Comparison of ENCODE assay signal across 7 cellular contexts in the genomic region with DNA sequence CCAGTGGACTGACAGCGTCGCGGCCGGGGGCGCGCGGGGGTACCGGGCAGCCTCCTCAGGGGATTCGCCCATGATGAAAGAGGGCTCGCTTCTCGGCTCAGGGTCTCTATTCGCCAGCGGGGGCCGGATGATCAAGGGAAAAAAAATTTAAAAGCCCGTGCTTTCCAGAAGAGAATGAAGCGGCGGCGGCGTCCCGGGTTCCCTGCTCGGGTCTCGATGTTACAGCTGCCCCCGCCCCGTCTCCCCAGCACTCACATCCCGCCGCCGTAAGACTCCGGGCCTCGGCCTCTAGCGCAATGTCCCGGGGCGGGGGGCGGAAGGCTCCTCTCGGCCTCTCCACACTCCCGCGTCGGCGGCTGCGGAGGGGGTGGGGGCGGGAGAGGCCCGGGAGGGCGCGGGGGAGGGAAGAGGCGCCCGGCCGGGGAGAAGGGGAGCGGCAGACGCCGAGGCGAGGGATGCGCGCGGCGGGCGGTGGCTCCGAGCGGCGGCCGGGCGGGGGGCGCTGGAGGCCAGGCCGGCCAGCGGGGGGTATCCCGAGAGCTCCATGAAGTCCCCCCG. TPM values are rescaled to one million over a fixed set of nuclear protein-coding genes. Genes with fewer than 3 reads are reported as not detected.
DNase-seq lines count a peak whose midpoint lies in the region; ATAC-seq and TF ChIP-seq lines count a peak whose summit lies in the region.

No MANE protein-coding gene starts in this region.

- H3K14ac ChIP-seq in IMR-90 (replicated peaks; ENCODE audit: low read depth, low read length), result no peak overlapping the region

- no peak overlapping the region for H3K4ac ChIP-seq in IMR-90 (ENCODE audit: low read depth, low read length)

- TF ChIP-seq POLR2A in IMR-90 (IDR thresholded peaks at IDR 0.05; ENCODE audit: low read depth, low read length), result no peak

- H2BK20ac ChIP-seq in IMR-90 (ENCODE audit: low read depth, low read length), result no peak overlapping the region

- no peak overlapping the region for H2BK15ac ChIP-seq in IMR-90 (ENCODE audit: low read depth, low read length)

- intact Hi-C loops in IMR-90 (cut with micrococcal nuclease), result loop anchor here (1.0 kb wide), 1 partner anchor 28 kb away; no protein-coding TSS in a partner anchor

- peaks cover 8% of the 10 kb centered on the region for H3K4me1 Mint-ChIP-seq in activated naive CD4-positive, alpha-beta T cell treated with anti-CD3 and anti-CD28 coated beads, Interleukin-2, amount 50 U/mL, for 24 hours

- no peak overlapping the region for H2BK5ac ChIP-seq in IMR-90 (ENCODE audit: low read depth, low read length, poor library complexity, severe bottlenecking)

- H3K23ac ChIP-seq in IMR-90 (ENCODE audit: low read depth, low read length), result no peak overlapping the region

- no peak overlapping the region for H3K56ac ChIP-seq in IMR-90 (ENCODE audit: extremely low read depth, insufficient read depth, low read length)

- no peaks in the 10 kb centered on the region for H3K9me1 ChIP-seq in IMR-90 (ENCODE audit: insufficient read depth, low read length)

- H2AFZ ChIP-seq in IMR-90 (replicated peaks; ENCODE audit: low read length, poor library complexity), result peak overlapping the region; percentile 72

- no peaks in the 10 kb centered on the region for H3K9me3 Mint-ChIP-seq in activated naive CD4-positive, alpha-beta T cell treated with anti-CD3 and anti-CD28 coated beads, Interleukin-2, amount 50 U/mL, for 24 hours

- BruUV-seq in IMR-90 (replicated peaks; lab: Mats Ljungman, UMichigan), result no TSS peak

- H3K27me3 Mint-ChIP-seq in activated naive CD4-positive, alpha-beta T cell treated with anti-CD3 and anti-CD28 coated beads, Interleukin-2, amount 50 U/mL, for 24 hours, result peaks cover 24% of the 10 kb centered on the region

- no peak overlapping the region for H3K18ac ChIP-seq in IMR-90 (ENCODE audit: low read depth, low read length)

- H3K4me3 ChIP-seq in IMR-90 (ENCODE audit: insufficient read depth, low read depth, low read length) (peak overlapping the region; percentile 51; the same call in 1 of the 2 replicates), iPS-11a (ENCODE audit: low read depth, low read length) (peak overlapping the region; percentile 53)

- CTCF ChIA-PET in IMR-90 (lab: Yijun Ruan, JAX), result interaction anchor here (1.0 kb wide), 1 partner anchor 8 kb away, joined by 6 read pairs; no protein-coding TSS in a partner anchor

- TF ChIP-seq CTCF in IMR-90 (conservative IDR thresholded peaks at IDR 0.05; ENCODE audit: low read depth, low read length), result no peak

- in situ Hi-C loops in IMR-90 (cut with MboI; ENCODE audit: low sequenced_read_pairs), result loop anchor here (25.0 kb wide), 1 partner anchor 395 kb away; the partner anchor contains the start of gene RTP3

- no peaks in the 10 kb centered on the region for H3K9me3 ChIP-seq in IMR-90 (ENCODE audit: control insufficient read depth, insufficient read depth, low read length)

- H2AK5ac ChIP-seq in IMR-90 (ENCODE audit: low read depth, low read length), result no peak overlapping the region

- no peaks in the 10 kb centered on the region for H3K4me1 ChIP-seq in IMR-90 (ENCODE audit: control insufficient read depth, insufficient read depth, low read length)

- H4K8ac ChIP-seq in IMR-90 (ENCODE audit: low read depth in 2 of 2, low read length in 2 of 2), result no peak overlapping the region

- dilution Hi-C loops in IMR-90 (cut with HindIII; ENCODE audit: low sequenced_read_pairs, unreplicated experiment), result no loop called here

- peak overlapping the region; percentile 12; the same call in 1 of the 2 replicates for H3K9ac ChIP-seq in IMR-90 (ENCODE audit: low read depth, low read length)

- H4K91ac ChIP-seq in IMR-90 (ENCODE audit: insufficient read depth, low read depth, low read length), result no peak overlapping the region

- no peak overlapping the region for H4K5ac ChIP-seq in IMR-90 (ENCODE audit: low read depth, low read length)

- H3K27ac ChIP-seq in IMR-90 (ENCODE audit: insufficient read depth, low read length), result no peak overlapping the region

- peaks cover 59% of the 10 kb centered on the region for H3K27me3 ChIP-seq in IMR-90 (ENCODE audit: control insufficient read depth, insufficient read depth, low read length)

- no peaks in the 10 kb centered on the region for H3K36me3 ChIP-seq in IMR-90 (ENCODE audit: control insufficient read depth, insufficient read depth, low read length)

- peak overlapping the region; percentile 88; the same call in 1 of the 2 replicates for H3K4me2 ChIP-seq in IMR-90 (ENCODE audit: low read depth, low read length)

- no peak overlapping the region for H3K27ac Mint-ChIP-seq in activated naive CD4-positive, alpha-beta T cell treated with anti-CD3 and anti-CD28 coated beads, Interleukin-2, amount 50 U/mL, for 24 hours

- ATAC-seq in IMR-90 (ENCODE audit: low read depth), result peak; percentile 31
- ATAC-seq in GM21360 (IDR thresholded peaks at IDR 0.05; ENCODE audit: unreplicated experiment), result no peak
- ATAC-seq in GM19351 (IDR thresholded peaks at IDR 0.05; ENCODE audit: unreplicated experiment), result no peak

- WGBS in IMR-90 (ENCODE audit: extremely low coverage in 2 of 2, insufficient read length in 1 of 2), 2 experiments, result 2% methylated on average over 9 of the region's 65 CpGs; no CpG with 5 or more reads in 1 of the 2 experiments

- POLR2A ChIA-PET in IMR-90 (lab: Charles Lee; ENCODE audit: unreplicated experiment), result interaction anchor here (0.6 kb wide), 1 partner anchor 261 kb away, joined by 3 read pairs; no protein-coding TSS in a partner anchor

- TF ChIP-seq RAD21 in IMR-90 (IDR thresholded peaks at IDR 0.05; ENCODE audit: low read length), result no peak

- DNase-seq in IMR-90 (no peak), MV-4-11 (lab: John Stamatoyannopoulos, UW) (no peak)
- DNase-seq in stimulated activated CD4-positive, alpha-beta T cell treated with anti-CD3 and anti-CD28 coated beads, Interleukin-4, amount 100 ng/mL, for 1 hour, result peak; percentile 26

- no peak overlapping the region for H2AK9ac ChIP-seq in IMR-90 (replicated peaks; ENCODE audit: low read depth, low read length, poor library complexity)

- no peaks in the 10 kb centered on the region for H3K36me3 Mint-ChIP-seq in activated naive CD4-positive, alpha-beta T cell treated with anti-CD3 and anti-CD28 coated beads, Interleukin-2, amount 50 U/mL, for 24 hours

- H3K4me3 Mint-ChIP-seq in activated naive CD4-positive, alpha-beta T cell treated with anti-CD3 and anti-CD28 coated beads, Interleukin-2, amount 50 U/mL, for 24 hours, result peak overlapping the region; percentile 71

- no peaks in the 10 kb centered on the region for H4K20me1 ChIP-seq in IMR-90 (ENCODE audit: insufficient read depth, low read length)

- no peak overlapping the region for H2BK120ac ChIP-seq in IMR-90 (ENCODE audit: low read depth, low read length)

- no peaks in the 10 kb centered on the region for H3K79me1 ChIP-seq in IMR-90 (ENCODE audit: low read depth in 1 of 2, low read length in 2 of 2)

TF ChIP-seq in IMR-90, 13 proteins besides CTCF, POLR2A, EP300 and RAD21:
- TF ChIP-seq NFE2L2 (IDR thresholded peaks at IDR 0.05; ENCODE audit: low read depth, low read length), result no peak
- no peak for TF ChIP-seq BHLHE40 (IDR thresholded peaks at IDR 0.05; ENCODE audit: low read depth, low read length)
- no peak for TF ChIP-seq CHD1 (IDR thresholded peaks at IDR 0.05; ENCODE audit: low read depth, low read length)
- no peak for TF ChIP-seq CEBPB (IDR thresholded peaks at IDR 0.05; ENCODE audit: low read depth, low read length)
- TF ChIP-seq RFX5 (IDR thresholded peaks at IDR 0.05; ENCODE audit: low read depth, low read length), result no peak
- TF ChIP-seq MXI1 (IDR thresholded peaks at IDR 0.05; ENCODE audit: borderline replicate concordance, low read depth, low read length), result no peak
- TF ChIP-seq SMC3 (IDR thresholded peaks at IDR 0.05; ENCODE audit: low read depth, low read length), result no peak
- TF ChIP-seq MAZ (IDR thresholded peaks at IDR 0.05; ENCODE audit: borderline replicate concordance, low read depth, low read length), result no peak
- no peak for TF ChIP-seq FOS (IDR thresholded peaks at IDR 0.05; ENCODE audit: low read depth, low read length)
- no peak for TF ChIP-seq RCOR1 (IDR thresholded peaks at IDR 0.05; ENCODE audit: insufficient replicate concordance, low read length)
- TF ChIP-seq USF2 (IDR thresholded peaks at IDR 0.05; ENCODE audit: low read depth, low read length), result no peak
- TF ChIP-seq MAFK (IDR thresholded peaks at IDR 0.05; ENCODE audit: low read depth, low read length), result no peak
- TF ChIP-seq, protein P1, sequence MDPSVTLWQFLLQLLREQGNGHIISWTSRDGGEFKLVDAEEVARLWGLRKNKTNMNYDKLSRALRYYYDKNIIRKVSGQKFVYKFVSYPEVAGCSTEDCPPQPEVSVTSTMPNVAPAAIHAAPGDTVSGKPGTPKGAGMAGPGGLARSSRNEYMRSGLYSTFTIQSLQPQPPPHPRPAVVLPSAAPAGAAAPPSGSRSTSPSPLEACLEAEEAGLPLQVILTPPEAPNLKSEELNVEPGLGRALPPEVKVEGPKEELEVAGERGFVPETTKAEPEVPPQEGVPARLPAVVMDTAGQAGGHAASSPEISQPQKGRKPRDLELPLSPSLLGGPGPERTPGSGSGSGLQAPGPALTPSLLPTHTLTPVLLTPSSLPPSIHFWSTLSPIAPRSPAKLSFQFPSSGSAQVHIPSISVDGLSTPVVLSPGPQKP (IDR thresholded peaks at IDR 0.05; ENCODE audit: borderline replicate concordance, low read depth, low read length), result no peak

RNA-seq across cellular contexts. Expression of gene PTH1R, which starts 4.4 kb away (rescaled TPM):
- total RNA-seq in IMR-90 (2012; rRNA removed), result under 0.01 and 0.18 TPM in 2 replicates
- 0.15 and 0.56 TPM in 2 replicates for polyA plus RNA-seq in IMR-90 (2012; rRNA removed)
- polyA plus RNA-seq in IMR-90 (2012; cell fraction: cytosol; rRNA removed), result 0.24 and 0.28 TPM in 2 replicates
- 0.23 and 0.77 TPM in 2 replicates for polyA plus RNA-seq in IMR-90 (2012; cell fraction: nucleus; rRNA removed; ENCODE audit: low replicate concordance)

RNA-seq across cellular contexts. Expression of gene MYL3, which starts 18.7 kb away (rescaled TPM):
- not detected in 2 replicates for total RNA-seq in IMR-90 (2012; rRNA removed)
- polyA plus RNA-seq in IMR-90 (2012; rRNA removed), result 0.09 TPM in 1 of 2 replicates, not detected in the other
- polyA plus RNA-seq in IMR-90 (2012; cell fraction: cytosol; rRNA removed), result not detected in 2 replicates
- polyA plus RNA-seq in IMR-90 (2012; cell fraction: nucleus; rRNA removed; ENCODE audit: low replicate concordance), result not detected in 2 replicates
